In genomic region chr16:75074415-75074793, GRCh38 we compare ENCODE assay signal across 13 cellular contexts. TPM values are rescaled to one million over a fixed set of nuclear protein-coding genes. Genes with fewer than 3 reads are reported as not detected.
DNase-seq lines count a peak whose midpoint lies in the region; ATAC-seq and TF ChIP-seq lines count a peak whose summit lies in the region.
"Had no signal": no experiment of that assay in that cellular context is flagged by ENCODE, and none has a peak within 500 bp of the region (broad histone marks: within the 10 kb centered on the region; RNA-seq: fewer than 3 reads in every experiment).

No MANE protein-coding gene starts in this region.

- peaks cover 7% of the 10 kb centered on the region for H3K9me3 Mint-ChIP-seq in natural killer cell treated with Interleukin-12 subunit alpha and Interleukin-12 subunit beta and Interleukin-15 and Interleukin-18, amount 100 ng/mL, for 72 hours
- H3K9me3 Mint-ChIP-seq in natural killer cell (no peaks in the 10 kb centered on the region), chondrocyte (ENCODE audit: low read depth) (peaks cover 3% of the 10 kb centered on the region)
- H3K9me3 Mint-ChIP-seq in activated CD4-positive, alpha-beta memory T cell treated with anti-CD3 and anti-CD28 coated beads for 36 hours = no peaks in the 10 kb centered on the region
- H3K9me3 Mint-ChIP-seq: activated B cell treated with CpG ODN at 0.5 μM for 24 hours had no signal

- peaks cover 70 to 75% of the 10 kb centered on the region in 2 donors for H3K4me1 Mint-ChIP-seq in natural killer cell treated with Interleukin-12 subunit alpha and Interleukin-12 subunit beta and Interleukin-15 and Interleukin-18, amount 100 ng/mL, for 72 hours (ENCODE audit: low read depth in 2 of 2)
- H3K4me1 Mint-ChIP-seq in natural killer cell (peaks cover 26 to 30% of the 10 kb centered on the region in 2 donors), chondrocyte (ENCODE audit: low read depth) (peaks cover 24% of the 10 kb centered on the region)
- H3K4me1 Mint-ChIP-seq in activated CD4-positive, alpha-beta memory T cell treated with anti-CD3 and anti-CD28 coated beads for 36 hours (ENCODE audit: low read depth) = peaks cover 42% of the 10 kb centered on the region

- peak overlapping the region; percentile 70 for H3K4me3 Mint-ChIP-seq in natural killer cell treated with Interleukin-12 subunit alpha and Interleukin-12 subunit beta and Interleukin-15 and Interleukin-18, amount 100 ng/mL, for 72 hours
- H3K4me3 Mint-ChIP-seq in natural killer cell = no peak overlapping the region
- no peak overlapping the region for H3K4me3 Mint-ChIP-seq in activated CD4-positive, alpha-beta memory T cell treated with anti-CD3 and anti-CD28 coated beads for 36 hours
- no peak overlapping the region for H3K4me3 Mint-ChIP-seq in chondrocyte (ENCODE audit: unreplicated experiment)

- CTCF ChIA-PET in activated CD4-positive, alpha-beta memory T cell treated with anti-CD3 and anti-CD28 coated beads for 36 hours (lab: Charles Lee) = interaction anchor here (0.6 to 1.8 kb wide), 5 partner anchors 9 to 36 kb away, joined by 3 to 27 read pairs (median 4); no protein-coding TSS in a partner anchor

- intact Hi-C loops in natural killer cell (cut with micrococcal nuclease) = no loop called here
- intact Hi-C loops in activated CD4-positive, alpha-beta memory T cell treated with anti-CD3 and anti-CD28 coated beads for 36 hours (cut with micrococcal nuclease) = no loop called here

- DNase-seq in natural killer cell treated with Interleukin-12 subunit alpha and Interleukin-12 subunit beta and Interleukin-15 and Interleukin-18, amount 100 ng/mL, for 72 hours (ENCODE audit: low spot score) = no peak
- DNase-seq in natural killer cell (no peak), chondrocyte (ENCODE audit: low spot score) (no peak), foreskin melanocyte (no peak), activated gamma-delta T cell (lab: John Stamatoyannopoulos, UW) (no peak)
- DNase-seq in activated CD4-positive, alpha-beta memory T cell treated with anti-CD3 and anti-CD28 coated beads for 36 hours = no peak
- no peak for DNase-seq in stimulated activated naive CD8-positive, alpha-beta T cell treated with anti-CD3 and anti-CD28 coated beads, Interleukin-15, Interleukin-2, amounts not matched to agents 100 U/mL and 50 U/mL, for 24 hours
- DNase-seq: Caco-2, left ventricle myocardium superior, NCI-H1048, NCI-H2029 treated with DMSO at 0.1 percent for 48 hours had no signal

- TF ChIP-seq CTCF in natural killer cell (IDR thresholded peaks at IDR 0.05) (no peak), chondrocyte (IDR thresholded peaks at IDR 0.05) (no peak)

- POLR2A ChIA-PET in activated CD4-positive, alpha-beta memory T cell treated with anti-CD3 and anti-CD28 coated beads for 36 hours (lab: Charles Lee) = interaction anchor here (1.0 to 2.4 kb wide), 6 partner anchors 10 to 76 kb away, joined by 3 to 11 read pairs (median 6); partner anchors contain the start of gene ZNRF1

- no peaks in the 10 kb centered on the region for H3K27me3 Mint-ChIP-seq in natural killer cell treated with Interleukin-12 subunit alpha and Interleukin-12 subunit beta and Interleukin-15 and Interleukin-18, amount 100 ng/mL, for 72 hours
- H3K27me3 Mint-ChIP-seq in natural killer cell (ENCODE audit: low read depth in 2 of 2) = peaks cover 41 to 58% of the 10 kb centered on the region in 2 donors
- no peaks in the 10 kb centered on the region for H3K27me3 Mint-ChIP-seq in activated CD4-positive, alpha-beta memory T cell treated with anti-CD3 and anti-CD28 coated beads for 36 hours
- no peaks in the 10 kb centered on the region for H3K27me3 Mint-ChIP-seq in chondrocyte (ENCODE audit: low read depth)

- peaks cover 27% of the 10 kb centered on the region for H3K36me3 Mint-ChIP-seq in natural killer cell treated with Interleukin-12 subunit alpha and Interleukin-12 subunit beta and Interleukin-15 and Interleukin-18, amount 100 ng/mL, for 72 hours
- H3K36me3 Mint-ChIP-seq in natural killer cell (no peaks in the 10 kb centered on the region), chondrocyte (ENCODE audit: low read depth) (peaks cover 2% of the 10 kb centered on the region)
- no peaks in the 10 kb centered on the region for H3K36me3 Mint-ChIP-seq in activated CD4-positive, alpha-beta memory T cell treated with anti-CD3 and anti-CD28 coated beads for 36 hours

- H3K27ac Mint-ChIP-seq in natural killer cell treated with Interleukin-12 subunit alpha and Interleukin-12 subunit beta and Interleukin-15 and Interleukin-18, amount 100 ng/mL, for 72 hours = peak overlapping the region; percentile 76 to 98
- H3K27ac Mint-ChIP-seq in natural killer cell = no peak overlapping the region
- H3K27ac Mint-ChIP-seq in activated CD4-positive, alpha-beta memory T cell treated with anti-CD3 and anti-CD28 coated beads for 36 hours = peak overlapping the region; percentile 57
- H3K27ac Mint-ChIP-seq in chondrocyte (ENCODE audit: unreplicated experiment) = peak overlapping the region; percentile 3
- H3K27ac Mint-ChIP-seq: activated B cell treated with CpG ODN at 0.5 μM for 24 hours had no signal

- no peak for ATAC-seq in natural killer cell treated with Interleukin-12 subunit alpha and Interleukin-12 subunit beta and Interleukin-15 and Interleukin-18, amount 100 ng/mL, for 72 hours
- ATAC-seq in natural killer cell (no peak), GM21423 (IDR thresholded peaks at IDR 0.05; ENCODE audit: unreplicated experiment) (no peak)
- ATAC-seq in stimulated activated naive CD8-positive, alpha-beta T cell treated with anti-CD3 and anti-CD28 coated beads, Interleukin-15, Interleukin-2, amounts not matched to agents 100 U/mL and 50 U/mL, for 24 hours = no peak

RNA-seq across cellular contexts. Expression of gene LDHD, which starts 42.2 kb away (rescaled TPM):
- 1 to 10 TPM in 1 of 2 donors, under 1 TPM in 1; 0.19 to 1.1 TPM for total RNA-seq in natural killer cell treated with Interleukin-12 subunit alpha and Interleukin-12 subunit beta and Interleukin-15 and Interleukin-18, amount 100 ng/mL, for 72 hours
- total RNA-seq in natural killer cell = 1 to 10 TPM in 1 of 3 donors, under 1 TPM in 1, not detected in 1; 0.12 to 1.3 TPM
- under 1 TPM; 0.43 to 0.75 TPM for total RNA-seq in activated CD4-positive, alpha-beta memory T cell treated with anti-CD3 and anti-CD28 coated beads for 36 hours
- 2.3 to 2.7 TPM (median 2.6 TPM) in 3 replicates for total RNA-seq in chondrocyte
- total RNA-seq: activated B cell treated with CpG ODN at 0.5 μM for 24 hours had no signal

Comparison
In these comparisons a context has a peak if more than half of its experiments do, and no peak if none do; other contexts are left out.
1. H3K27ac Mint-ChIP-seq: peak in natural killer cell treated with Interleukin-12 subunit alpha and Interleukin-12 subunit beta and Interleukin-15 and Interleukin-18, amount 100 ng/mL, for 72 hours (2 of 2), activated CD4-positive, alpha-beta memory T cell treated with anti-CD3 and anti-CD28 coated beads for 36 hours (single experiment) and chondrocyte (single experiment); none in natural killer cell (0 of 2).